Comparison of ENCODE assay signal across 2 cellular contexts in the genomic region with DNA sequence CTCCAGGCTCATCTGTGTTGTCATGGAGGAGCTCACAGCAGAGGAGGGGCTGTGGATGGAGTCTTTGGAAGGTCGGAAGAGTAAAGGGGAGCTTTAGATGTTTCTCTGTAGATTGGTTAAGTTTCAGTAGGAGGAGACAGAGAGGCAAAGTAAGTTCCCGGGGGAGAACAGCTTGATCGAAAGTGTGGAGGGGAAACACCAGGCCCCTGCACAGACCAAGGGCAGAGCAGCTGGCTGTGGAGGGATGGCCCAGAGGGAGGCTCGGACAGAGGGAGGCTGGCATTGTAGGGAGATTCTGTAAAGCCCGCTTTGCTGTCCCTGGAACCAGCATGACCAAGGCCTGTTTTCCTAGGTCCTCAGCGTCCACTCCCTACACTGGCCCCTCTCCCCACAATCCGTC.
A peak's percentile ranks its signal among the peaks of the same experiment; 100 is the strongest.
TF ChIP-seq lines count a peak whose summit lies in the region.

No MANE protein-coding gene starts in this region.

TF ChIP-seq in GM23338, 12 proteins besides CTCF, POLR2A, EP300 and RAD21:
- TF ChIP-seq, protein P1, sequence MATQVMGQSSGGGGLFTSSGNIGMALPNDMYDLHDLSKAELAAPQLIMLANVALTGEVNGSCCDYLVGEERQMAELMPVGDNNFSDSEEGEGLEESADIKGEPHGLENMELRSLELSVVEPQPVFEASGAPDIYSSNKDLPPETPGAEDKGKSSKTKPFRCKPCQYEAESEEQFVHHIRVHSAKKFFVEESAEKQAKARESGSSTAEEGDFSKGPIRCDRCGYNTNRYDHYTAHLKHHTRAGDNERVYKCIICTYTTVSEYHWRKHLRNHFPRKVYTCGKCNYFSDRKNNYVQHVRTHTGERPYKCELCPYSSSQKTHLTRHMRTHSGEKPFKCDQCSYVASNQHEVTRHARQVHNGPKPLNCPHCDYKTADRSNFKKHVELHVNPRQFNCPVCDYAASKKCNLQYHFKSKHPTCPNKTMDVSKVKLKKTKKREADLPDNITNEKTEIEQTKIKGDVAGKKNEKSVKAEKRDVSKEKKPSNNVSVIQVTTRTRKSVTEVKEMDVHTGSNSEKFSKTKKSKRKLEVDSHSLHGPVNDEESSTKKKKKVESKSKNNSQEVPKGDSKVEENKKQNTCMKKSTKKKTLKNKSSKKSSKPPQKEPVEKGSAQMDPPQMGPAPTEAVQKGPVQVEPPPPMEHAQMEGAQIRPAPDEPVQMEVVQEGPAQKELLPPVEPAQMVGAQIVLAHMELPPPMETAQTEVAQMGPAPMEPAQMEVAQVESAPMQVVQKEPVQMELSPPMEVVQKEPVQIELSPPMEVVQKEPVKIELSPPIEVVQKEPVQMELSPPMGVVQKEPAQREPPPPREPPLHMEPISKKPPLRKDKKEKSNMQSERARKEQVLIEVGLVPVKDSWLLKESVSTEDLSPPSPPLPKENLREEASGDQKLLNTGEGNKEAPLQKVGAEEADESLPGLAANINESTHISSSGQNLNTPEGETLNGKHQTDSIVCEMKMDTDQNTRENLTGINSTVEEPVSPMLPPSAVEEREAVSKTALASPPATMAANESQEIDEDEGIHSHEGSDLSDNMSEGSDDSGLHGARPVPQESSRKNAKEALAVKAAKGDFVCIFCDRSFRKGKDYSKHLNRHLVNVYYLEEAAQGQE (IDR thresholded peaks at IDR 0.05; ENCODE audit: unreplicated experiment) = no peak
- TF ChIP-seq, protein P2, sequence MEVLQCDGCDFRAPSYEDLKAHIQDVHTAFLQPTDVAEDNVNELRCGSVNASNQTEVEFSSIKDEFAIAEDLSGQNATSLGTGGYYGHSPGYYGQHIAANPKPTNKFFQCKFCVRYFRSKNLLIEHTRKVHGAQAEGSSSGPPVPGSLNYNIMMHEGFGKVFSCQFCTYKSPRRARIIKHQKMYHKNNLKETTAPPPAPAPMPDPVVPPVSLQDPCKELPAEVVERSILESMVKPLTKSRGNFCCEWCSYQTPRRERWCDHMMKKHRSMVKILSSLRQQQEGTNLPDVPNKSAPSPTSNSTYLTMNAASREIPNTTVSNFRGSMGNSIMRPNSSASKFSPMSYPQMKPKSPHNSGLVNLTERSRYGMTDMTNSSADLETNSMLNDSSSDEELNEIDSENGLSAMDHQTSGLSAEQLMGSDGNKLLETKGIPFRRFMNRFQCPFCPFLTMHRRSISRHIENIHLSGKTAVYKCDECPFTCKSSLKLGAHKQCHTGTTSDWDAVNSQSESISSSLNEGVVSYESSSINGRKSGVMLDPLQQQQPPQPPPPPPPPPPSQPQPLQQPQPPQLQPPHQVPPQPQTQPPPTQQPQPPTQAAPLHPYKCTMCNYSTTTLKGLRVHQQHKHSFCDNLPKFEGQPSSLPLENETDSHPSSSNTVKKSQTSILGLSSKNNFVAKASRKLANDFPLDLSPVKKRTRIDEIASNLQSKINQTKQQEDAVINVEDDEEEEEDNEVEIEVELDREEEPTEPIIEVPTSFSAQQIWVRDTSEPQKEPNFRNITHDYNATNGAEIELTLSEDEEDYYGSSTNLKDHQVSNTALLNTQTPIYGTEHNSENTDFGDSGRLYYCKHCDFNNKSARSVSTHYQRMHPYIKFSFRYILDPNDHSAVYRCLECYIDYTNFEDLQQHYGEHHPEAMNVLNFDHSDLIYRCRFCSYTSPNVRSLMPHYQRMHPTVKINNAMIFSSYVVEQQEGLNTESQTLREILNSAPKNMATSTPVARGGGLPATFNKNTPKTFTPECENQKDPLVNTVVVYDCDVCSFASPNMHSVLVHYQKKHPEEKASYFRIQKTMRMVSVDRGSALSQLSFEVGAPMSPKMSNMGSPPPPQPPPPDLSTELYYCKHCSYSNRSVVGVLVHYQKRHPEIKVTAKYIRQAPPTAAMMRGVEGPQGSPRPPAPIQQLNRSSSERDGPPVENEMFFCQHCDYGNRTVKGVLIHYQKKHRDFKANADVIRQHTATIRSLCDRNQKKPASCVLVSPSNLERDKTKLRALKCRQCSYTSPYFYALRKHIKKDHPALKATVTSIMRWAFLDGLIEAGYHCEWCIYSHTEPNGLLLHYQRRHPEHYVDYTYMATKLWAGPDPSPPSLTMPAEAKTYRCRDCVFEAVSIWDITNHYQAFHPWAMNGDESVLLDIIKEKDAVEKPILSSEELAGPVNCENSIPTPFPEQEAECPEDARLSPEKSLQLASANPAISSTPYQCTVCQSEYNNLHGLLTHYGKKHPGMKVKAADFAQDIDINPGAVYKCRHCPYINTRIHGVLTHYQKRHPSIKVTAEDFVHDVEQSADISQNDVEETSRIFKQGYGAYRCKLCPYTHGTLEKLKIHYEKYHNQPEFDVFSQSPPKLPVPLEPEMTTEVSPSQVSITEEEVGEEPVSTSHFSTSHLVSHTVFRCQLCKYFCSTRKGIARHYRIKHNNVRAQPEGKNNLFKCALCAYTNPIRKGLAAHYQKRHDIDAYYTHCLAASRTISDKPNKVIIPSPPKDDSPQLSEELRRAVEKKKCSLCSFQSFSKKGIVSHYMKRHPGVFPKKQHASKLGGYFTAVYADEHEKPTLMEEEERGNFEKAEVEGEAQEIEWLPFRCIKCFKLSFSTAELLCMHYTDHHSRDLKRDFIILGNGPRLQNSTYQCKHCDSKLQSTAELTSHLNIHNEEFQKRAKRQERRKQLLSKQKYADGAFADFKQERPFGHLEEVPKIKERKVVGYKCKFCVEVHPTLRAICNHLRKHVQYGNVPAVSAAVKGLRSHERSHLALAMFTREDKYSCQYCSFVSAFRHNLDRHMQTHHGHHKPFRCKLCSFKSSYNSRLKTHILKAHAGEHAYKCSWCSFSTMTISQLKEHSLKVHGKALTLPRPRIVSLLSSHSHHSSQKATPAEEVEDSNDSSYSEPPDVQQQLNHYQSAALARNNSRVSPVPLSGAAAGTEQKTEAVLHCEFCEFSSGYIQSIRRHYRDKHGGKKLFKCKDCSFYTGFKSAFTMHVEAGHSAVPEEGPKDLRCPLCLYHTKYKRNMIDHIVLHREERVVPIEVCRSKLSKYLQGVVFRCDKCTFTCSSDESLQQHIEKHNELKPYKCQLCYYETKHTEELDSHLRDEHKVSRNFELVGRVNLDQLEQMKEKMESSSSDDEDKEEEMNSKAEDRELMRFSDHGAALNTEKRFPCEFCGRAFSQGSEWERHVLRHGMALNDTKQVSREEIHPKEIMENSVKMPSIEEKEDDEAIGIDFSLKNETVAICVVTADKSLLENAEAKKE (CRISPR knock-in tag; IDR thresholded peaks at IDR 0.05) = no peak
- TF ChIP-seq NANOG (IDR thresholded peaks at IDR 0.05; ENCODE audit: borderline replicate concordance) (no peak), POLR2AphosphoS5 (IDR thresholded peaks at IDR 0.05; ENCODE audit: low read depth) (no peak), JUNB (IDR thresholded peaks at IDR 0.05; ENCODE audit: unreplicated experiment) (no peak)

TF ChIP-seq in GM12878, 131 proteins besides CTCF, POLR2A, EP300 and RAD21:
- TF ChIP-seq FOXK2 (IDR thresholded peaks at IDR 0.05) = no peak
- TF ChIP-seq MEF2B (IDR thresholded peaks at IDR 0.05; ENCODE audit: partially characterized antibody, poor library complexity, severe bottlenecking) = peak; percentile 30
- no peak for TF ChIP-seq HDAC6 (IDR thresholded peaks at IDR 0.05; ENCODE audit: unreplicated experiment)
- TF ChIP-seq NBN (IDR thresholded peaks at IDR 0.05) = 0 out of 2 replicates have a peak, but pooled peaks have one; percentile 30
- no peak for TF ChIP-seq TCF12 (IDR thresholded peaks at IDR 0.05; ENCODE audit: low read depth, low read length)
- TF ChIP-seq CBFB (IDR thresholded peaks at IDR 0.05; ENCODE audit: low read depth) = no peak
- no peak for TF ChIP-seq GATAD2B (conservative IDR thresholded peaks at IDR 0.05; ENCODE audit: low read depth)
- TF ChIP-seq, protein P3, sequence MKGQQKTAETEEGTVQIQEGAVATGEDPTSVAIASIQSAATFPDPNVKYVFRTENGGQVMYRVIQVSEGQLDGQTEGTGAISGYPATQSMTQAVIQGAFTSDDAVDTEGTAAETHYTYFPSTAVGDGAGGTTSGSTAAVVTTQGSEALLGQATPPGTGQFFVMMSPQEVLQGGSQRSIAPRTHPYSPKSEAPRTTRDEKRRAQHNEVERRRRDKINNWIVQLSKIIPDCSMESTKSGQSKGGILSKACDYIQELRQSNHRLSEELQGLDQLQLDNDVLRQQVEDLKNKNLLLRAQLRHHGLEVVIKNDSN (IDR thresholded peaks at IDR 0.05; ENCODE audit: borderline replicate concordance, extremely low read length, insufficient read depth, low read depth, low read length) = no peak
- TF ChIP-seq, protein P4, sequence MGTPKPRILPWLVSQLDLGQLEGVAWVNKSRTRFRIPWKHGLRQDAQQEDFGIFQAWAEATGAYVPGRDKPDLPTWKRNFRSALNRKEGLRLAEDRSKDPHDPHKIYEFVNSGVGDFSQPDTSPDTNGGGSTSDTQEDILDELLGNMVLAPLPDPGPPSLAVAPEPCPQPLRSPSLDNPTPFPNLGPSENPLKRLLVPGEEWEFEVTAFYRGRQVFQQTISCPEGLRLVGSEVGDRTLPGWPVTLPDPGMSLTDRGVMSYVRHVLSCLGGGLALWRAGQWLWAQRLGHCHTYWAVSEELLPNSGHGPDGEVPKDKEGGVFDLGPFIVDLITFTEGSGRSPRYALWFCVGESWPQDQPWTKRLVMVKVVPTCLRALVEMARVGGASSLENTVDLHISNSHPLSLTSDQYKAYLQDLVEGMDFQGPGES (IDR thresholded peaks at IDR 0.05) = no peak
- TF ChIP-seq, protein P5, sequence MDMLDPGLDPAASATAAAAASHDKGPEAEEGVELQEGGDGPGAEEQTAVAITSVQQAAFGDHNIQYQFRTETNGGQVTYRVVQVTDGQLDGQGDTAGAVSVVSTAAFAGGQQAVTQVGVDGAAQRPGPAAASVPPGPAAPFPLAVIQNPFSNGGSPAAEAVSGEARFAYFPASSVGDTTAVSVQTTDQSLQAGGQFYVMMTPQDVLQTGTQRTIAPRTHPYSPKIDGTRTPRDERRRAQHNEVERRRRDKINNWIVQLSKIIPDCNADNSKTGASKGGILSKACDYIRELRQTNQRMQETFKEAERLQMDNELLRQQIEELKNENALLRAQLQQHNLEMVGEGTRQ (IDR thresholded peaks at IDR 0.05; ENCODE audit: borderline replicate concordance, low read depth, low read length) = no peak
- TF ChIP-seq, protein P6, sequence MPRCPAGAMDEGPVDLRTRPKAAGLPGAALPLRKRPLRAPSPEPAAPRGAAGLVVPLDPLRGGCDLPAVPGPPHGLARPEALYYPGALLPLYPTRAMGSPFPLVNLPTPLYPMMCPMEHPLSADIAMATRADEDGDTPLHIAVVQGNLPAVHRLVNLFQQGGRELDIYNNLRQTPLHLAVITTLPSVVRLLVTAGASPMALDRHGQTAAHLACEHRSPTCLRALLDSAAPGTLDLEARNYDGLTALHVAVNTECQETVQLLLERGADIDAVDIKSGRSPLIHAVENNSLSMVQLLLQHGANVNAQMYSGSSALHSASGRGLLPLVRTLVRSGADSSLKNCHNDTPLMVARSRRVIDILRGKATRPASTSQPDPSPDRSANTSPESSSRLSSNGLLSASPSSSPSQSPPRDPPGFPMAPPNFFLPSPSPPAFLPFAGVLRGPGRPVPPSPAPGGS (IDR thresholded peaks at IDR 0.05; ENCODE audit: borderline replicate concordance, insufficient read depth, low read depth, low read length, poor library complexity, severe bottlenecking) = no peak
- no peak for TF ChIP-seq RCOR1 (conservative IDR thresholded peaks at IDR 0.05; ENCODE audit: low read depth, low read length)
